13 cellular contexts compared by ENCODE assay signal in genomic region chr16:71590071-71590470, GRCh38. TPM values are rescaled to one million over a fixed set of nuclear protein-coding genes. Genes with fewer than 3 reads are reported as not detected.
"Had no signal": no experiment of that assay in that cellular context is flagged by ENCODE, and none has a peak within 500 bp of the region (broad histone marks: within the 10 kb centered on the region; RNA-seq: fewer than 3 reads in every experiment).

No MANE protein-coding gene starts in this region.

RNA-seq across cellular contexts. Expression of gene TAT, which starts 13.2 kb away (rescaled TPM):
- total RNA-seq: activated B cell treated with CpG ODN at 0.5 μM for 24 hours; activated CD4-positive, alpha-beta memory T cell treated with anti-CD3 and anti-CD28 coated beads for 36 hours; activated CD4-positive, alpha-beta memory T cell treated with anti-CD3 and anti-CD28 coated beads, Interleukin-2, amount 10 ng/mL, durations not matched to agents 7 days and 5 days; activated CD4-positive, alpha-beta T cell treated with anti-CD3 and anti-CD28 coated beads for 36 hours; activated CD4-positive, alpha-beta T cell treated with anti-CD3 and anti-CD28 coated beads, Interleukin-2, amount 10 ng/mL, durations not matched to agents 24 days and 14 days; activated CD4-positive, alpha-beta T cell treated with anti-CD3 and anti-CD28 coated beads, Interleukin-2, amount 10 ng/mL, durations not matched to agents 7 days and 5 days; activated CD8-positive, alpha-beta memory T cell treated with anti-CD3 and anti-CD28 coated beads for 36 hours; activated CD8-positive, alpha-beta memory T cell treated with anti-CD3 and anti-CD28 coated beads, Interleukin-2, amount 10 ng/mL, durations not matched to agents 7 days and 5 days; activated CD8-positive, alpha-beta T cell treated with anti-CD3 and anti-CD28 coated beads for 36 hours; activated CD8-positive, alpha-beta T cell treated with anti-CD3 and anti-CD28 coated beads, Interleukin-2, amount 10 ng/mL, durations not matched to agents 7 days and 5 days; T-helper 1 cell treated with Interleukin-12 subunit alpha and Interleukin-12 subunit beta and Interleukin-4 antibody, amounts not matched to agents 30 ng/mL and 1 ng/mL, for 36 hours; T-helper 17 cell; T-helper 2 cell treated with Interferon-gamma antibody and Interleukin-4, amounts not matched to agents 100 ng/mL and 5 ng/mL, for 36 hours had no signal

RNA-seq across cellular contexts. Expression of gene MARVELD3, which starts 35.9 kb away (rescaled TPM):
- total RNA-seq: activated B cell treated with CpG ODN at 0.5 μM for 24 hours; activated CD4-positive, alpha-beta memory T cell treated with anti-CD3 and anti-CD28 coated beads for 36 hours; activated CD4-positive, alpha-beta T cell treated with anti-CD3 and anti-CD28 coated beads for 36 hours; activated CD4-positive, alpha-beta T cell treated with anti-CD3 and anti-CD28 coated beads, Interleukin-2, amount 10 ng/mL, durations not matched to agents 24 days and 14 days; activated CD4-positive, alpha-beta T cell treated with anti-CD3 and anti-CD28 coated beads, Interleukin-2, amount 10 ng/mL, durations not matched to agents 7 days and 5 days; activated CD8-positive, alpha-beta memory T cell treated with anti-CD3 and anti-CD28 coated beads for 36 hours; activated CD8-positive, alpha-beta memory T cell treated with anti-CD3 and anti-CD28 coated beads, Interleukin-2, amount 10 ng/mL, durations not matched to agents 7 days and 5 days; activated CD8-positive, alpha-beta T cell treated with anti-CD3 and anti-CD28 coated beads for 36 hours; activated CD8-positive, alpha-beta T cell treated with anti-CD3 and anti-CD28 coated beads, Interleukin-2, amount 10 ng/mL, durations not matched to agents 7 days and 5 days; T-helper 1 cell treated with Interleukin-12 subunit alpha and Interleukin-12 subunit beta and Interleukin-4 antibody, amounts not matched to agents 30 ng/mL and 1 ng/mL, for 36 hours; T-helper 17 cell; T-helper 2 cell treated with Interferon-gamma antibody and Interleukin-4, amounts not matched to agents 100 ng/mL and 5 ng/mL, for 36 hours had no signal
